In genomic region chr3:61944736-61945135, GRCh38 we compare ENCODE assay signal across 16 cellular contexts.
DNase-seq lines count a peak whose midpoint lies in the region; ATAC-seq, FAIRE-seq and TF ChIP-seq lines count a peak whose summit lies in the region.
"Had no signal": no experiment of that assay in that cellular context is flagged by ENCODE, and none has a peak within 500 bp of the region (broad histone marks: within the 10 kb centered on the region; RNA-seq: fewer than 3 reads in every experiment).

No MANE protein-coding gene starts in this region.

- peak; percentile 55 for FAIRE-seq in bronchial epithelial cell (lab: Jason Lieb, UNC)
- FAIRE-seq: GM18507, K562 had no signal

- no peaks in the 10 kb centered on the region for H3K4me1 ChIP-seq in right lobe of liver

- no peaks in the 10 kb centered on the region for H3K9me3 ChIP-seq in right lobe of liver

- H3K36me3 ChIP-seq in bronchial epithelial cell (ENCODE audit: control insufficient read depth, insufficient read depth, low read length) (no peaks in the 10 kb centered on the region), right lobe of liver (no peaks in the 10 kb centered on the region)
- H3K36me3 ChIP-seq: BLaER1 had no signal

- no peak overlapping the region for H3K4me3 ChIP-seq in bronchial epithelial cell (ENCODE audit: low read depth, low read length)
- no peak overlapping the region for H3K4me3 ChIP-seq in right lobe of liver
- H3K4me3 ChIP-seq: BLaER1, K562 had no signal

- TF ChIP-seq POLR2A in right lobe of liver (IDR thresholded peaks at IDR 0.05) = no peak

- WGBS in right lobe of liver (ENCODE audit: insufficient coverage, low coverage, low lambda C conversion rate, missing lambda C conversion rate) = 84% methylated on average over 6 of the region's 6 CpGs

- intact Hi-C loops in right lobe of liver (cut with DNase I) = loop anchor here in 1 of 2 donors (10.0 kb wide), 1 partner anchor 110 kb away; no protein-coding TSS in a partner anchor

- H3K27me3 ChIP-seq in bronchial epithelial cell (ENCODE audit: control insufficient read depth, insufficient read depth, low read length) (no peaks in the 10 kb centered on the region), right lobe of liver (no peaks in the 10 kb centered on the region)
- H3K27me3 ChIP-seq: BLaER1 had no signal

- TF ChIP-seq CTCF in bronchial epithelial cell (IDR thresholded peaks at IDR 0.05; ENCODE audit: insufficient read depth, low read length, severe bottlenecking) = no peak
- no peak for TF ChIP-seq CTCF in right lobe of liver (IDR thresholded peaks at IDR 0.05)

- H3K27ac ChIP-seq in right lobe of liver = no peak overlapping the region
- H3K27ac ChIP-seq: 22Rv1, BLaER1 had no signal

- peak; percentile 24 for DNase-seq in NCI-H2171 treated with DMSO at 0.1 percent for 48 hours (lab: John Stamatoyannopoulos, UW)
- no peak for DNase-seq in NCI-H2171 (lab: John Stamatoyannopoulos, UW)
- no peak for DNase-seq in bronchial epithelial cell (ENCODE audit: low read depth)
- peak; percentile 19 for DNase-seq in iPS-NIHi11 (ENCODE audit: low spot score)
- no peak for DNase-seq in stimulated activated CD4-positive, alpha-beta T cell treated with anti-CD3 and anti-CD28 coated beads, Interleukin-4, amount 100 ng/mL, for 1 hour
- no peak for DNase-seq in NOMO-1 treated with dmso at 0.1 percent for 144 hours (lab: John Stamatoyannopoulos, UW; ENCODE audit: unreplicated experiment)
- DNase-seq in dermis blood vessel endothelial cell = no peak
- DNase-seq in right lobe of liver = no peak
- DNase-seq: AML-193; CD8-positive, alpha-beta memory T cell; GOT3 had no signal

- no peak for ATAC-seq in right lobe of liver
- ATAC-seq: HCT116, K562 had no signal

Comparison
In these comparisons a context has a peak if more than half of its experiments do, and no peak if none do; other contexts are left out.
1. DNase-seq: peak in NCI-H2171 treated with DMSO at 0.1 percent for 48 hours (single experiment) and iPS-NIHi11 (single experiment); none in NCI-H2171 (single experiment), bronchial epithelial cell (single experiment), stimulated activated CD4-positive, alpha-beta T cell treated with anti-CD3 and anti-CD28 coated beads, Interleukin-4, amount 100 ng/mL, for 1 hour (single experiment), NOMO-1 treated with dmso at 0.1 percent for 144 hours (single experiment), dermis blood vessel endothelial cell (single experiment) and right lobe of liver (0 of 3).